14 cellular contexts compared by ENCODE assay signal in genomic region chr19:42932497-42933101, GRCh38. TPM values are rescaled to one million over a fixed set of nuclear protein-coding genes. Genes with fewer than 3 reads are reported as not detected.
DNase-seq lines count a peak whose midpoint lies in the region; TF ChIP-seq lines count a peak whose summit lies in the region.
"Not testable (repeated sequence)": the region's sequence is repeated elsewhere in the genome, so short reads cannot be mapped to it uniquely, and the experiment has no call there.
"Had no signal": no experiment of that assay in that cellular context is flagged by ENCODE, and none has a peak within 500 bp of the region (broad histone marks: within the 10 kb centered on the region; RNA-seq: fewer than 3 reads in every experiment).

No MANE protein-coding gene starts in this region.

- CTCF ChIA-PET in RWPE1 (lab: Yijun Ruan, JAX) = not testable (repeated sequence)

- H3K36me3 ChIP-seq in right atrium auricular region; trophoblast cell (ENCODE audit: control insufficient read depth in 1 of 2, insufficient read depth in 2 of 2, low read length in 2 of 2): not testable (repeated sequence)

- not testable (repeated sequence) for H3K4me2 ChIP-seq in trophoblast cell (ENCODE audit: low read length)

- H4K91ac ChIP-seq in trophoblast cell (ENCODE audit: low read depth, low read length) = not testable (repeated sequence)

- not testable (repeated sequence) for H3K4me3 ChIP-seq in right atrium auricular region; trophoblast cell (ENCODE audit: low read depth, low read length)

- DNase-seq in A172 (ENCODE audit: low spot score) (peak; percentile 92), Daoy (ENCODE audit: low read depth) (peak; percentile 79), HFFc6 (peak; percentile 99), astrocyte of the hippocampus (ENCODE audit: low read depth, low spot score) (peak; percentile 81), epidermal melanocyte (ENCODE audit: insufficient read length, low spot score) (peak; percentile 14), right atrium auricular region (ENCODE audit: low spot score) (peak; percentile 46), trophoblast cell (peak; percentile 77)
- not testable (repeated sequence) for DNase-seq in RWPE1 (ENCODE audit: low spot score)

- peaks cover 84% of the 10 kb centered on the region for H3K4me1 Mint-ChIP-seq in HFFc6 (ENCODE audit: low read depth)

- not testable (repeated sequence) for H3K79me2 ChIP-seq in trophoblast cell (ENCODE audit: control insufficient read depth, insufficient read depth, low read length, poor library complexity)

- not testable (repeated sequence) for H2BK120ac ChIP-seq in trophoblast cell (ENCODE audit: insufficient read depth, low read length, poor library complexity)

- not testable (repeated sequence) for H2AK5ac ChIP-seq in trophoblast cell (ENCODE audit: low read length)

- not testable (repeated sequence) for H2BK12ac ChIP-seq in trophoblast cell (ENCODE audit: low read length)

- not testable (repeated sequence) for H3K79me1 ChIP-seq in trophoblast cell (ENCODE audit: low read length)

- no CpG with 5 or more reads among the region's 4 CpGs for WGBS in trophoblast cell (ENCODE audit: extremely low coverage, insufficient coverage, insufficient read length)

- not testable (repeated sequence) for H3K18ac ChIP-seq in trophoblast cell (ENCODE audit: low read length)

- not testable (repeated sequence) for H4K8ac ChIP-seq in trophoblast cell (ENCODE audit: low read depth, low read length)

- H2AFZ ChIP-seq in trophoblast cell (ENCODE audit: insufficient read depth, low read length, poor library complexity) = not testable (repeated sequence)

- not testable (repeated sequence) for TF ChIP-seq CTCF in HFFc6 (IDR thresholded peaks at IDR 0.05); RWPE1 (conservative IDR thresholded peaks at IDR 0.05; ENCODE audit: low read depth); right atrium auricular region (IDR thresholded peaks at IDR 0.05)

- H3K23ac ChIP-seq in trophoblast cell (ENCODE audit: low read length) = not testable (repeated sequence)

- H2BK5ac ChIP-seq in trophoblast cell (ENCODE audit: low read depth, low read length, poor library complexity) = not testable (repeated sequence)

- not testable (repeated sequence) for H3K14ac ChIP-seq in trophoblast cell (ENCODE audit: low read length)

- not testable (repeated sequence) for H3K4ac ChIP-seq in trophoblast cell (ENCODE audit: low read depth, low read length)

- not testable (repeated sequence) for H3K4me1 ChIP-seq in right atrium auricular region; trophoblast cell (ENCODE audit: control insufficient read depth in 1 of 2, insufficient read depth in 2 of 2, low read length in 2 of 2)

- H3K9me3 ChIP-seq in right atrium auricular region = not testable (repeated sequence)
- H3K9me3 ChIP-seq in trophoblast cell (ENCODE audit: insufficient read depth, low read depth, low read length) = peaks cover 33% of the 10 kb centered on the region

- peak overlapping the region; percentile 87 for H3K27ac ChIP-seq in RWPE1
- not testable (repeated sequence) for H3K27ac ChIP-seq in right atrium auricular region; trophoblast cell (ENCODE audit: low read depth, low read length)

- H3K27ac Mint-ChIP-seq in HFFc6 = peak overlapping the region; percentile 99

- POLR2A ChIA-PET in RWPE1 (lab: Yijun Ruan, JAX; ENCODE audit: low non-redundant PET) = not testable (repeated sequence)

- peaks cover 12% of the 10 kb centered on the region for H3K36me3 Mint-ChIP-seq in HFFc6 (ENCODE audit: low read depth)

- peak overlapping the region; percentile 67 for H3K4me3 Mint-ChIP-seq in HFFc6

- not testable (repeated sequence) for H3K9ac ChIP-seq in trophoblast cell (ENCODE audit: low read length)

- H3K27me3 Mint-ChIP-seq in HFFc6 (ENCODE audit: insufficient read depth) = not testable (repeated sequence)

- not testable (repeated sequence) for H4K12ac ChIP-seq in trophoblast cell (ENCODE audit: low read depth, low read length)

- not testable (repeated sequence) for H3K27me3 ChIP-seq in right atrium auricular region; trophoblast cell (ENCODE audit: insufficient read depth, low read length)

- not testable (repeated sequence) for H3K9me3 Mint-ChIP-seq in HFFc6

RNA-seq across cellular contexts. Expression of gene PSG7, which starts 4.4 kb away (rescaled TPM):
- 0.07 TPM in 1 of 2 replicates, not detected in the other for total RNA-seq in A172 (2014; rRNA removed; shearing (Covaris generic))
- total RNA-seq in Daoy (2014; rRNA removed; shearing (Covaris generic)) = not detected in 2 replicates
- under 1 TPM in 5 of 6 experiments, not detected in 1; 0.10 to 0.28 (median 0.18) TPM for total RNA-seq in HFFc6 (2021; fragmentation: NEBNext Ultra II Directional; extraction: Animal tissue kit (Norgen Biotek cat#: 25700))
- total RNA-seq in right atrium auricular region = not detected
- not detected in 2 replicates for polyA plus RNA-seq in trophoblast cell (2013)
- total RNA-seq: activated T-helper 2 cell treated with anti-CD3 and anti-CD28 coated beads, Interferon-gamma antibody, Interleukin-2, Interleukin-4, amounts not matched to agents 10 μg/mL and 5 μg/mL and 100 μg/mL, durations not matched to agents 14 hours and 24 hours and 36 hours; CD8-positive, alpha-beta memory T cell; heart left ventricle; natural killer cell treated with Interleukin-12 subunit alpha and Interleukin-12 subunit beta and Interleukin-15 and Interleukin-18, amount 100 ng/mL, for 72 hours; spleen had no signal
- polyA plus RNA-seq: CD8-positive, alpha-beta memory T cell; heart left ventricle; immature natural killer cell; spleen had no signal

RNA-seq across cellular contexts. Expression of gene PSG6, which starts 14.9 kb away (rescaled TPM):
- total RNA-seq in A172 (2014; rRNA removed; shearing (Covaris generic)) = not detected in 2 replicates
- total RNA-seq in Daoy (2014; rRNA removed; shearing (Covaris generic)) = not detected in 2 replicates
- total RNA-seq in HFFc6 (2021; fragmentation: NEBNext Ultra II Directional; extraction: Animal tissue kit (Norgen Biotek cat#: 25700)) = 1 to 10 TPM in 3 of 6 experiments, under 1 TPM in 3; 0.31 to 1.1 (median 0.99) TPM
- total RNA-seq in right atrium auricular region = not detected
- polyA plus RNA-seq in trophoblast cell (2013) = not detected in 2 replicates
- total RNA-seq: activated T-helper 2 cell treated with anti-CD3 and anti-CD28 coated beads, Interferon-gamma antibody, Interleukin-2, Interleukin-4, amounts not matched to agents 10 μg/mL and 5 μg/mL and 100 μg/mL, durations not matched to agents 14 hours and 24 hours and 36 hours; CD8-positive, alpha-beta memory T cell; heart left ventricle; natural killer cell treated with Interleukin-12 subunit alpha and Interleukin-12 subunit beta and Interleukin-15 and Interleukin-18, amount 100 ng/mL, for 72 hours; spleen had no signal
- polyA plus RNA-seq: CD8-positive, alpha-beta memory T cell; heart left ventricle; immature natural killer cell; spleen had no signal

RNA-seq across cellular contexts. Expression of gene PSG1, which starts 53.1 kb away (rescaled TPM):
- 0.43 and 1.5 TPM in 2 replicates for total RNA-seq in A172 (2014; rRNA removed; shearing (Covaris generic))
- total RNA-seq in Daoy (2014; rRNA removed; shearing (Covaris generic)) = not detected in 2 replicates
- 10 to 100 TPM in 1 of 6 experiments, 1 to 10 TPM in 5; 4.3 to 10.5 (median 8.6) TPM for total RNA-seq in HFFc6 (2021; fragmentation: NEBNext Ultra II Directional; extraction: Animal tissue kit (Norgen Biotek cat#: 25700))
- not detected for total RNA-seq in right atrium auricular region
- not detected in 2 replicates for polyA plus RNA-seq in trophoblast cell (2013)
- total RNA-seq: activated T-helper 2 cell treated with anti-CD3 and anti-CD28 coated beads, Interferon-gamma antibody, Interleukin-2, Interleukin-4, amounts not matched to agents 10 μg/mL and 5 μg/mL and 100 μg/mL, durations not matched to agents 14 hours and 24 hours and 36 hours; CD8-positive, alpha-beta memory T cell; heart left ventricle; natural killer cell treated with Interleukin-12 subunit alpha and Interleukin-12 subunit beta and Interleukin-15 and Interleukin-18, amount 100 ng/mL, for 72 hours; spleen had no signal
- polyA plus RNA-seq: CD8-positive, alpha-beta memory T cell; heart left ventricle; immature natural killer cell; spleen had no signal
